Comparison of ENCODE assay signal across 1 cellular context in genomic region chr16:76118344-76118743, GRCh38.
TF ChIP-seq lines count a peak whose summit lies in the region.

No MANE protein-coding gene starts in this region.

TF ChIP-seq in GM12878, 131 proteins besides CTCF, POLR2A, EP300 and RAD21 (continued from another document):
- TF ChIP-seq, protein P1, sequence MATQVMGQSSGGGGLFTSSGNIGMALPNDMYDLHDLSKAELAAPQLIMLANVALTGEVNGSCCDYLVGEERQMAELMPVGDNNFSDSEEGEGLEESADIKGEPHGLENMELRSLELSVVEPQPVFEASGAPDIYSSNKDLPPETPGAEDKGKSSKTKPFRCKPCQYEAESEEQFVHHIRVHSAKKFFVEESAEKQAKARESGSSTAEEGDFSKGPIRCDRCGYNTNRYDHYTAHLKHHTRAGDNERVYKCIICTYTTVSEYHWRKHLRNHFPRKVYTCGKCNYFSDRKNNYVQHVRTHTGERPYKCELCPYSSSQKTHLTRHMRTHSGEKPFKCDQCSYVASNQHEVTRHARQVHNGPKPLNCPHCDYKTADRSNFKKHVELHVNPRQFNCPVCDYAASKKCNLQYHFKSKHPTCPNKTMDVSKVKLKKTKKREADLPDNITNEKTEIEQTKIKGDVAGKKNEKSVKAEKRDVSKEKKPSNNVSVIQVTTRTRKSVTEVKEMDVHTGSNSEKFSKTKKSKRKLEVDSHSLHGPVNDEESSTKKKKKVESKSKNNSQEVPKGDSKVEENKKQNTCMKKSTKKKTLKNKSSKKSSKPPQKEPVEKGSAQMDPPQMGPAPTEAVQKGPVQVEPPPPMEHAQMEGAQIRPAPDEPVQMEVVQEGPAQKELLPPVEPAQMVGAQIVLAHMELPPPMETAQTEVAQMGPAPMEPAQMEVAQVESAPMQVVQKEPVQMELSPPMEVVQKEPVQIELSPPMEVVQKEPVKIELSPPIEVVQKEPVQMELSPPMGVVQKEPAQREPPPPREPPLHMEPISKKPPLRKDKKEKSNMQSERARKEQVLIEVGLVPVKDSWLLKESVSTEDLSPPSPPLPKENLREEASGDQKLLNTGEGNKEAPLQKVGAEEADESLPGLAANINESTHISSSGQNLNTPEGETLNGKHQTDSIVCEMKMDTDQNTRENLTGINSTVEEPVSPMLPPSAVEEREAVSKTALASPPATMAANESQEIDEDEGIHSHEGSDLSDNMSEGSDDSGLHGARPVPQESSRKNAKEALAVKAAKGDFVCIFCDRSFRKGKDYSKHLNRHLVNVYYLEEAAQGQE (IDR thresholded peaks at IDR 0.05; ENCODE audit: low read depth, low read length) = peak; percentile 70; the same call in 1 of the 2 replicates
